ENCODE assay signal across 1 cellular context in the genomic region with DNA sequence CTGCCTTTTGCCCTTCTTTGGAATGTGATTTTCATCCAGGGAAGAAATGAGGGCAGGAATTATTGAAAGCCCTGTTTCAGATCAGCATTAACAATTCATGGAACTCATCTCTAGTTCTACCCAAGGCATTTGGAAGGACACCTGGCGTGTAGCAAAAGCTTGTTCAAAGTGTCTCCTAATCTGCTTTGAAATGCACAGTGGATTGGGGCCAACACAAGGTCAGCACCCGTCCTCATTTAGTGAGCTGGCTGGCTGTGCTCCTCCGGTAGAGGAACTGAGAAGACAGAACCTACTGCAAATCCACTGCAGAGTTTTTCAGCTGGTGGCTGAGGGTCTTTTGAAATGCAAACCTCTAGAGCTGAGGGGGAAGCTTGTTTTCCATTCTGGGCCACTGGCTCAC.
TF ChIP-seq lines count a peak whose summit lies in the region.

No MANE protein-coding gene starts in this region.

TF ChIP-seq in GM23338, 12 proteins besides CTCF, POLR2A, EP300 and RAD21 (continued from another document):
- peak; percentile 97 for TF ChIP-seq ZNF462 (CRISPR knock-in tag; IDR thresholded peaks at IDR 0.05)
- no peak for TF ChIP-seq CREB1 (CRISPR knock-in tag; IDR thresholded peaks at IDR 0.05; ENCODE audit: low read depth)
- no peak for TF ChIP-seq EZH2phosphoT487 (IDR thresholded peaks at IDR 0.05; ENCODE audit: unreplicated experiment)
- no peak for TF ChIP-seq EZH2 (IDR thresholded peaks at IDR 0.05; ENCODE audit: low read depth, unreplicated experiment)
- no peak for TF ChIP-seq ETS1 (IDR thresholded peaks at IDR 0.05)
- TF ChIP-seq ZNF331 (CRISPR knock-in tag; IDR thresholded peaks at IDR 0.05; ENCODE audit: low read depth): no peak
- no peak for TF ChIP-seq REST (IDR thresholded peaks at IDR 0.05; ENCODE audit: unreplicated experiment)
- no peak for TF ChIP-seq JUNB (IDR thresholded peaks at IDR 0.05; ENCODE audit: unreplicated experiment)
